22 cellular contexts compared by ENCODE assay signal in the genomic region with DNA sequence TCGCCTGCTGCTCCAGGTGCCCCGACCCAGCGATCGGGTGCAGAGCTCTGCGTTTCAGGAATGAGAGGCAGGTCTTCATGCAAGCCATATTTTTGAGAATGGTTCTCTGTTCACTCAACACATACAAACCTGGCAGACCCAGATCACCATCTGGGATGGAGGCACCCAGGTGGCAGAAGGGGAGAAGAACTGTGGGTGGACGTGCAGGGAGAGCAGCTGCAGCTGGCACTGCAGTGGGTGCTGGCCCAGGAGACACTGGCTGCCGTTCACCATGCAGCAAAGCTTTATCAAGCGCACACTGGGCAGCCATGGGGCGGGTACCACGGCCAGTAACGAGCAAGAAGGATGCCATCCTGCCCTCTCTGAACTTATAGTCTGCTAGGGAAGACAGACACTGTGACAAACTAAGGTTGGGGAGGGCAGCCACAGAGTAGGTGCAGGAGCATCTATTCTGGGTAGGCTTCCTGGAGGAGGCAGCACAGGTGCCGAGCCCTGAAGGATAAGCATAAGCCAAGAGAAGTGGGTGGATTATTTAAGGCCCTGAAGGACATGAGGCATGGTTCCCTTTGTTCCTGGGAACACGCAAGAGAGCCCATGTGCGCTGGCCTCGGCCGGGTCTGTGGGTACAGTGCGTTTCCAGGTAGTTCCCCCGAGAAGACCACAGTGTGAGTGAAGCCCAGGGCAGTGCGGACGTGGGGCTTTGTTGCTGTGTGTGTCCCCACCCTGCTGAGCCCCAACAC. TPM values are rescaled to one million over a fixed set of nuclear protein-coding genes. Genes with fewer than 3 reads are reported as not detected.
DNase-seq lines count a peak whose midpoint lies in the region; ATAC-seq and TF ChIP-seq lines count a peak whose summit lies in the region.
"Had no signal": no experiment of that assay in that cellular context is flagged by ENCODE, and none has a peak within 500 bp of the region (broad histone marks: within the 10 kb centered on the region; RNA-seq: fewer than 3 reads in every experiment).

No MANE protein-coding gene starts in this region.

- H3K4me3 Mint-ChIP-seq in Caco-2 (ENCODE audit: unreplicated experiment), result no peak overlapping the region
- H3K4me3 Mint-ChIP-seq: CD8-positive, alpha-beta T cell had no signal

- H3K36me3 Mint-ChIP-seq in Caco-2 (ENCODE audit: insufficient read depth, unreplicated experiment), result no peaks in the 10 kb centered on the region
- H3K36me3 Mint-ChIP-seq: CD8-positive, alpha-beta T cell had no signal

- H3K9me2 ChIP-seq in SK-N-SH, result no peaks in the 10 kb centered on the region

- CTCF ChIA-PET in SK-N-SH (lab: Yijun Ruan, JAX) (no interaction called here), Caco-2 (lab: Charles Lee) (no interaction called here)

- H3K4me1 ChIP-seq in osteoblast (ENCODE audit: insufficient read depth, low read length), result no peaks in the 10 kb centered on the region
- no peaks in the 10 kb centered on the region for H3K4me1 ChIP-seq in SK-N-SH (ENCODE audit: control insufficient read depth in 1 of 2, insufficient read depth in 2 of 2, low read depth in 1 of 2, low read length in 1 of 2)
- no peaks in the 10 kb centered on the region for H3K4me1 ChIP-seq in Caco-2

- H3K27ac ChIP-seq in dorsolateral prefrontal cortex (peak overlapping the region in 5 of 59 donors; percentile 4 to 60 (median 10)), osteoblast (ENCODE audit: low read depth, low read length) (no peak overlapping the region), SK-N-SH (ENCODE audit: low read depth in 2 of 2, low read length in 1 of 2) (no peak overlapping the region)
- H3K27ac ChIP-seq: BLaER1 treated with 17β-estradiol and CSF1 and Interleukin-3, amounts not matched to agents 10 nM and 100 nM had no signal

- BruUV-seq in Caco-2 (replicated peaks; lab: Mats Ljungman, UMichigan), result no TSS peak

- H3F3A ChIP-seq in SK-N-SH (replicated peaks; ENCODE audit: insufficient read depth), result peaks cover 12% of the 10 kb centered on the region

- no peak overlapping the region for H3K4me2 ChIP-seq in osteoblast (ENCODE audit: insufficient read depth, low read length)
- no peak overlapping the region for H3K4me2 ChIP-seq in SK-N-SH
- H3K4me2 ChIP-seq: BLaER1 treated with 17β-estradiol and CSF1 and Interleukin-3, amounts not matched to agents 10 nM and 100 nM had no signal

- H3K27me3 ChIP-seq in dorsolateral prefrontal cortex (no peaks in the 10 kb centered on the region), osteoblast (ENCODE audit: insufficient read depth, low read length) (no peaks in the 10 kb centered on the region), SK-N-SH (ENCODE audit: insufficient read depth) (no peaks in the 10 kb centered on the region), Caco-2 (replicated peaks; ENCODE audit: control insufficient read depth, insufficient read depth, low read length) (no peaks in the 10 kb centered on the region)
- H3K27me3 ChIP-seq: MG63 had no signal

- no peak; the same call in 2 of the 3 replicates for ATAC-seq in SK-N-SH treated with all-trans-retinoic acid at 6 μM for 48 hours
- ATAC-seq: CD8-positive, alpha-beta T cell had no signal

- no peaks in the 10 kb centered on the region for H3K9me3 Mint-ChIP-seq in Caco-2 (ENCODE audit: unreplicated experiment)
- H3K9me3 Mint-ChIP-seq: CD8-positive, alpha-beta T cell had no signal

- H3K4me1 Mint-ChIP-seq in Caco-2 (ENCODE audit: low read depth, unreplicated experiment), result no peaks in the 10 kb centered on the region

- H2AFZ ChIP-seq in osteoblast (ENCODE audit: low read length) (no peak overlapping the region), SK-N-SH (ENCODE audit: low read depth) (no peak overlapping the region)

- intact Hi-C loops in dorsolateral prefrontal cortex (cut with DNase I), result no loop called here
- intact Hi-C loops in Caco-2 (cut with micrococcal nuclease; ENCODE audit: unreplicated experiment), result no loop called here

- TF ChIP-seq RAD21 in SK-N-SH (IDR thresholded peaks at IDR 0.05; ENCODE audit: low read length), result no peak

- H3K9me3 ChIP-seq in osteoblast (ENCODE audit: low read depth, low read length) (no peaks in the 10 kb centered on the region), SK-N-SH (no peaks in the 10 kb centered on the region), Caco-2 (no peaks in the 10 kb centered on the region)
- H3K9me3 ChIP-seq: BLaER1 treated with 17β-estradiol and CSF1 and Interleukin-3, amounts not matched to agents 10 nM and 100 nM; MG63 had no signal

- POLR2A ChIA-PET in SK-N-SH (lab: Yijun Ruan, JAX), result no interaction called here
- POLR2A ChIA-PET in Caco-2 (lab: Charles Lee), result no interaction called here

- H3K27me3 Mint-ChIP-seq in Caco-2 (ENCODE audit: insufficient read depth, unreplicated experiment), result peaks cover 4% of the 10 kb centered on the region

- H4K20me1 ChIP-seq in osteoblast (ENCODE audit: insufficient read depth, low read length) (peaks cover 58% of the 10 kb centered on the region), SK-N-SH (ENCODE audit: insufficient read depth) (peaks cover 33% of the 10 kb centered on the region)

- H3K79me2 ChIP-seq in osteoblast (ENCODE audit: insufficient read depth, low read length), result no peaks in the 10 kb centered on the region
- H3K79me2 ChIP-seq in SK-N-SH (ENCODE audit: insufficient read depth), result no peaks in the 10 kb centered on the region; the same call in 1 of the 2 replicates

- no peak overlapping the region for H3K9ac ChIP-seq in SK-N-SH
- H3K9ac ChIP-seq: BLaER1 treated with 17β-estradiol and CSF1 and Interleukin-3, amounts not matched to agents 10 nM and 100 nM had no signal

- DNase-seq in DMS 273 (lab: John Stamatoyannopoulos, UW; ENCODE audit: unreplicated experiment) (peak; percentile 80), NCI-H2171 (lab: John Stamatoyannopoulos, UW) (peak; percentile 45), dorsolateral prefrontal cortex (peak in 7 of 10 donors; percentile 28 to 72 (median 62)), osteoblast (ENCODE audit: insufficient read length, low spot score, missing footprints) (peak; percentile 92), SK-N-SH (no peak), Caco-2 (no peak)
- DNase-seq: CD8-positive, alpha-beta T cell; IMR-90; Kasumi-1; MG63; NCI-H1048; NCI-H1436; NCI-H2029 treated with DMSO at 0.1 percent for 48 hours; NCI-H446 treated with DMSO at 0.1 percent for 48 hours; NCI-H774; OCI-M1; SHP77 treated with DMSO at 0.1 percent for 48 hours had no signal

- 93% methylated on average over 14 of the region's 20 CpGs for WGBS in SK-N-SH (ENCODE audit: low lambda C conversion rate)

- H3K4me3 ChIP-seq in dorsolateral prefrontal cortex (no peak overlapping the region), osteoblast (ENCODE audit: insufficient read depth, low read length) (no peak overlapping the region), SK-N-SH (ENCODE audit: low read depth in 2 of 2, low read length in 1 of 2) (no peak overlapping the region), Caco-2 (ENCODE audit: low read depth, low read length) (no peak overlapping the region)
- H3K4me3 ChIP-seq: BLaER1 treated with 17β-estradiol and CSF1 and Interleukin-3, amounts not matched to agents 10 nM and 100 nM; MG63 had no signal

- peaks cover 97% of the 10 kb centered on the region for H3K36me3 ChIP-seq in osteoblast (ENCODE audit: insufficient read depth, low read length)
- H3K36me3 ChIP-seq in SK-N-SH (replicated peaks in 1 of 2; ENCODE audit: control insufficient read depth in 1 of 2, insufficient read depth in 2 of 2, low read length in 1 of 2), result peaks cover 47 to 80% of the 10 kb centered on the region in 2 experiments
- H3K36me3 ChIP-seq in Caco-2 (ENCODE audit: control insufficient read depth, insufficient read depth, low read length), result no peaks in the 10 kb centered on the region

- TF ChIP-seq EP300 in SK-N-SH (IDR thresholded peaks at IDR 0.05; ENCODE audit: borderline replicate concordance in 1 of 2, low read depth in 1 of 2, low read length in 1 of 2), result no peak

- TF ChIP-seq CTCF in dorsolateral prefrontal cortex (IDR thresholded peaks at IDR 0.05 in 54 of 56, conservative IDR thresholded peaks at IDR 0.05 in 2 of 56; ENCODE audit: low read depth in 1 of 56, partially characterized antibody in 56 of 56) (no peak), osteoblast (IDR thresholded peaks at IDR 0.05; ENCODE audit: extremely low read depth, low read depth, low read length) (no peak), SK-N-SH (IDR thresholded peaks at IDR 0.05) (no peak), Caco-2 (IDR thresholded peaks at IDR 0.05; ENCODE audit: insufficient read depth in 1 of 2, low read depth in 1 of 2, low read length in 1 of 2, severe bottlenecking in 1 of 2, unreplicated experiment in 1 of 2) (no peak)

- H3K27ac Mint-ChIP-seq in Caco-2 (ENCODE audit: unreplicated experiment), result no peak overlapping the region
- H3K27ac Mint-ChIP-seq: CD8-positive, alpha-beta T cell had no signal

TF ChIP-seq in SK-N-SH, 30 proteins besides CTCF, POLR2A, EP300 and RAD21 (continues in another document):
- no peak for TF ChIP-seq SIN3A (IDR thresholded peaks at IDR 0.05; ENCODE audit: borderline replicate concordance, low read depth, low read length)
- no peak for TF ChIP-seq FOSL2 (IDR thresholded peaks at IDR 0.05; ENCODE audit: borderline replicate concordance, low read depth)
- TF ChIP-seq NRF1 (IDR thresholded peaks at IDR 0.05; ENCODE audit: low read depth, low read length), result no peak

TF ChIP-seq in SK-N-SH treated with all-trans-retinoic acid at 6 μM for 48 hours, 23 proteins besides CTCF, POLR2A, EP300 and RAD21:
- no peak for TF ChIP-seq RARB (CRISPR knock-in tag; IDR thresholded peaks at IDR 0.05)
TF ChIP-seq in SK-N-SH treated with all-trans-retinoic acid at 6 μM for 48 hours: peak in this region for 0.

RNA-seq across cellular contexts. Expression of a gene that starts 46.2 kb away (rescaled TPM):
- total RNA-seq in dorsolateral prefrontal cortex, result 1 to 10 TPM in 1 of 120 experiments, under 1 TPM in 10, not detected in 109; 0.50 to 2.7 (median 0.63) TPM
- not detected in 2 replicates for total RNA-seq in osteoblast
- not detected in 2 replicates for polyA plus RNA-seq in SK-N-SH (2012; rRNA removed)
- not detected in 2 replicates for polyA plus RNA-seq in SK-N-SH (2012; cell fraction: cytosol; rRNA removed)
- polyA plus RNA-seq in SK-N-SH (2012; cell fraction: nucleus; rRNA removed), result not detected in 2 replicates
- total RNA-seq in Caco-2 (2022), result not detected in 2 replicates
- total RNA-seq: A673; CD8-positive, alpha-beta T cell; H1; IMR-90; RPMI7951 had no signal
- polyA plus RNA-seq: H1, IMR-90 had no signal

Comparison
In these comparisons a context has a peak if more than half of its experiments do, and no peak if none do; other contexts are left out.
1. DNase-seq: peak in DMS 273 (single experiment), NCI-H2171 (single experiment), dorsolateral prefrontal cortex (7 of 10) and osteoblast (single experiment); none in SK-N-SH (single experiment) and Caco-2 (0 of 2).